Comparison of ENCODE assay signal across 9 cellular contexts in the genomic region with DNA sequence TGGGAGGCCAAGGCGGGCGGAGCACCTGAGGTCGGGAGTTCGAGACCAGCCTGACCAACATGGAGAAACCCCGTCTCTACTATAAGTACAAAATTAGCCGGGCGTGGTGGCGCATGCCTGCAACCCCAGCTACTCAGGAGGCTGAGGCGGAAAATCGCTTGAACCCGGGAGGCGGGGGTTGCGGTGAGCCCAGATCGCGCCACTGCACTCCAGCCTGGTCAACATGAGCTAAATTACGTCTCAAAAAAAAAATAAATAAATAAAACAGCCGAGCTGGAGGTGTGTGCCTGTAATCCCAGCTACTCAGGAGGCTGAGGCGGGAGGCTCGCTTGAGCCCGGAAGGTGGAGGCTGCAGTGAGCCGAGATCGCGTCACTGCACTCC. TPM values are rescaled to one million over a fixed set of nuclear protein-coding genes. Genes with fewer than 3 reads are reported as not detected.
DNase-seq lines count a peak whose midpoint lies in the region; ATAC-seq and TF ChIP-seq lines count a peak whose summit lies in the region.
"Not testable (repeated sequence)": the region's sequence is repeated elsewhere in the genome, so short reads cannot be mapped to it uniquely, and the experiment has no call there.
"Had no signal": no experiment of that assay in that cellular context is flagged by ENCODE, and none has a peak within 500 bp of the region (broad histone marks: within the 10 kb centered on the region; RNA-seq: fewer than 3 reads in every experiment).

No MANE protein-coding gene starts in this region.

- not testable (repeated sequence) for H2AFZ ChIP-seq in OCI-LY1 (ENCODE audit: low read length)

- not testable (repeated sequence) for H2BK120ac ChIP-seq in mesendoderm (ENCODE audit: low read depth, low read length)

- not testable (repeated sequence) for DNase-seq in GM06990 (ENCODE audit: extremely low read depth, insufficient read length); activated T-cell treated with anti-CD3 and anti-CD28 coated beads, Interleukin-2, amount 50 U/mL, for 24 hours; caudate nucleus (lab: John Stamatoyannopoulos, UW); glutamatergic neuron; mesendoderm; psoas muscle; type B pancreatic cell (ENCODE audit: extremely low spot score, unreplicated experiment)

- H3K27me3 ChIP-seq in GM06990 (replicated peaks; ENCODE audit: control insufficient read depth, insufficient read depth, low read length); OCI-LY1 (ENCODE audit: insufficient read depth, low read length); mesendoderm (ENCODE audit: insufficient read depth, low read length, poor library complexity); psoas muscle (ENCODE audit: insufficient read depth in 3 of 3, low read length in 2 of 3): not testable (repeated sequence)

- not testable (repeated sequence) for H3K18ac ChIP-seq in mesendoderm (ENCODE audit: low read length)

- not testable (repeated sequence) for H3K36me3 ChIP-seq in GM06990 (ENCODE audit: control insufficient read depth, insufficient read depth, low read length); OCI-LY1 (ENCODE audit: insufficient read depth, low read length); mesendoderm (ENCODE audit: control insufficient read depth, insufficient read depth, low read length); psoas muscle (ENCODE audit: insufficient read depth in 1 of 2, low read depth in 1 of 2)

- H3K56ac ChIP-seq in mesendoderm (ENCODE audit: low read length), result peak overlapping the region; percentile 52

- H2AK5ac ChIP-seq in mesendoderm (ENCODE audit: low read length), result not testable (repeated sequence)

- not testable (repeated sequence) for H2BK5ac ChIP-seq in mesendoderm (ENCODE audit: low read length)

- not testable (repeated sequence) for H3K9me3 ChIP-seq in OCI-LY1 (ENCODE audit: low read length); psoas muscle

- TF ChIP-seq CTCF in GM06990 (IDR thresholded peaks at IDR 0.05; ENCODE audit: insufficient read depth, low read length, poor library complexity, severe bottlenecking); OCI-LY1 (IDR thresholded peaks at IDR 0.05; ENCODE audit: low read length); glutamatergic neuron (IDR thresholded peaks at IDR 0.05; ENCODE audit: partially characterized antibody, unreplicated experiment); psoas muscle (IDR thresholded peaks at IDR 0.05); type B pancreatic cell (conservative IDR thresholded peaks at IDR 0.05): not testable (repeated sequence)

- not testable (repeated sequence) for H3K9me3 Mint-ChIP-seq in activated T-cell treated with anti-CD3 and anti-CD28 coated beads, Interleukin-2, amount 50 U/mL, for 24 hours; glutamatergic neuron (ENCODE audit: unreplicated experiment); type B pancreatic cell

- H3K27ac ChIP-seq in OCI-LY1 (ENCODE audit: low read depth, low read length, poor library complexity, severe bottlenecking) (peak overlapping the region; percentile 64), caudate nucleus (ENCODE audit: low read depth, low read length) (peak overlapping the region; percentile 87), mesendoderm (ENCODE audit: low read depth, low read length) (peak overlapping the region; percentile 69), psoas muscle (peak overlapping the region; percentile 91)

- not testable (repeated sequence) for H3K27me3 Mint-ChIP-seq in activated T-cell treated with anti-CD3 and anti-CD28 coated beads, Interleukin-2, amount 50 U/mL, for 24 hours; glutamatergic neuron (ENCODE audit: unreplicated experiment); type B pancreatic cell

- not testable (repeated sequence) for H3F3A ChIP-seq in OCI-LY1 (ENCODE audit: insufficient read depth, low read length)

- peaks cover 31% of the 10 kb centered on the region for H3K36me3 Mint-ChIP-seq in activated T-cell treated with anti-CD3 and anti-CD28 coated beads, Interleukin-2, amount 50 U/mL, for 24 hours (ENCODE audit: low read depth)
- not testable (repeated sequence) for H3K36me3 Mint-ChIP-seq in glutamatergic neuron (ENCODE audit: unreplicated experiment); type B pancreatic cell

- peak in 1 of 4 donors; percentile 20 for ATAC-seq in psoas muscle

- intact Hi-C loops in psoas muscle (cut with DNase I), result loop anchor here (5.0 kb wide), 2 partner anchors 136 to 141 kb away; partner anchors contain the start of gene ADCY9 (in 1 of the 2)

- H3K4me2 ChIP-seq in OCI-LY1 (ENCODE audit: low read length) (peak overlapping the region; percentile 59), mesendoderm (ENCODE audit: low read length) (peak overlapping the region; percentile 66)

- not testable (repeated sequence) for H3K4me1 ChIP-seq in OCI-LY1 (ENCODE audit: insufficient read depth, low read length, severe bottlenecking); mesendoderm (ENCODE audit: control insufficient read depth, low read depth, low read length); psoas muscle

- H3K79me1 ChIP-seq in mesendoderm (ENCODE audit: low read length), result not testable (repeated sequence)

- not testable (repeated sequence) for H4K20me1 ChIP-seq in OCI-LY1 (ENCODE audit: insufficient read depth, low read length)

- H3K9me2 ChIP-seq in OCI-LY1 (ENCODE audit: low read depth, low read length), result not testable (repeated sequence)

- not testable (repeated sequence) for H3K79me2 ChIP-seq in OCI-LY1 (ENCODE audit: insufficient read depth, low read length); mesendoderm (ENCODE audit: control insufficient read depth, insufficient read depth, low read length)

- not testable (repeated sequence) for H3K4ac ChIP-seq in mesendoderm (ENCODE audit: low read depth, low read length)

- not testable (repeated sequence) for H3K23ac ChIP-seq in mesendoderm (ENCODE audit: low read length)

- H3K4me1 Mint-ChIP-seq in activated T-cell treated with anti-CD3 and anti-CD28 coated beads, Interleukin-2, amount 50 U/mL, for 24 hours (ENCODE audit: low read depth); glutamatergic neuron (ENCODE audit: low read depth, unreplicated experiment); type B pancreatic cell (ENCODE audit: unreplicated experiment): not testable (repeated sequence)

- H3K4me3 Mint-ChIP-seq in activated T-cell treated with anti-CD3 and anti-CD28 coated beads, Interleukin-2, amount 50 U/mL, for 24 hours, result peak overlapping the region; percentile 96
- H3K4me3 Mint-ChIP-seq in glutamatergic neuron (ENCODE audit: unreplicated experiment), result peak overlapping the region; percentile 93
- peak overlapping the region; percentile 95 for H3K4me3 Mint-ChIP-seq in type B pancreatic cell

- H3K4me3 ChIP-seq in GM06990 (replicated peaks; ENCODE audit: low read depth, low read length), result peak overlapping the region; percentile 72
- peak overlapping the region; percentile 70 for H3K4me3 ChIP-seq in OCI-LY1 (ENCODE audit: low read depth, low read length, poor library complexity, severe bottlenecking)
- peak overlapping the region; percentile 22 for H3K4me3 ChIP-seq in mesendoderm (ENCODE audit: low read length)
- peak overlapping the region; percentile 71 for H3K4me3 ChIP-seq in psoas muscle

- H3K27ac Mint-ChIP-seq in activated T-cell treated with anti-CD3 and anti-CD28 coated beads, Interleukin-2, amount 50 U/mL, for 24 hours, result peak overlapping the region; percentile 99
- H3K27ac Mint-ChIP-seq in glutamatergic neuron (ENCODE audit: unreplicated experiment) (peak overlapping the region; percentile 94), type B pancreatic cell (peak overlapping the region; percentile 96)

- not testable (repeated sequence) for H4K8ac ChIP-seq in mesendoderm (ENCODE audit: low read depth, low read length)

- not testable (repeated sequence) for H2BK15ac ChIP-seq in mesendoderm (replicated peaks; ENCODE audit: low read depth)

- not testable (repeated sequence) for H4K5ac ChIP-seq in mesendoderm (ENCODE audit: low read length)

- WGBS in mesendoderm (ENCODE audit: extremely low coverage, insufficient coverage, low lambda C conversion rate), result no CpG with 5 or more reads among the region's 23 CpGs
- WGBS in psoas muscle, 3 donors, result 53 to 64% (median 59%) methylated on average over 20 to 23 of the region's 23 CpGs

- H3K9ac ChIP-seq in OCI-LY1 (ENCODE audit: low read length) (peak overlapping the region; percentile 74), mesendoderm (ENCODE audit: low read length) (peak overlapping the region; percentile 68)

RNA-seq across cellular contexts. Expression of gene SRL, which starts 11.1 kb away (rescaled TPM):
- total RNA-seq in glutamatergic neuron (ENCODE audit: unreplicated experiment), result 0.37 TPM
- 0.07 TPM for polyA plus RNA-seq in mesendoderm (2013, experiment 1 of 2)
- 0.06 TPM for polyA plus RNA-seq in mesendoderm (2013, experiment 2 of 2)
- total RNA-seq in psoas muscle, result 100 to 1,000 TPM; 305 to 552 (median 476) TPM
- polyA plus RNA-seq in psoas muscle, result 100 to 1,000 TPM; 196 to 276 (median 206) TPM
- 1.2 TPM in 1 of 2 replicates, not detected in the other for total RNA-seq in type B pancreatic cell (ENCODE audit: low replicate concordance)
- total RNA-seq: LHCN-M2 had no signal

RNA-seq across cellular contexts. Expression of gene TFAP4, which starts 19.8 kb away (rescaled TPM):
- total RNA-seq in glutamatergic neuron (ENCODE audit: unreplicated experiment) (13.0 TPM), psoas muscle (1 to 10 TPM; 3.8 to 5.7 (median 4.5) TPM), type B pancreatic cell (ENCODE audit: low replicate concordance) (11.8 and 27.0 TPM in 2 replicates)
- polyA plus RNA-seq in mesendoderm (2013, experiment 1 of 2), result 20.3 TPM
- 21.0 TPM for polyA plus RNA-seq in mesendoderm (2013, experiment 2 of 2)
- polyA plus RNA-seq in psoas muscle, result 1 to 10 TPM; 3.0 to 8.2 (median 7.0) TPM

Comparison
In these comparisons a context has a peak if more than half of its experiments do, and no peak if none do; other contexts are left out.
1. H3K4me3 ChIP-seq: peak in every context shown above with its lines; median percentile 72 in GM06990; 71 in psoas muscle; 70 in OCI-LY1; 22 in mesendoderm.
2. RNA of gene SRL, which starts 11.1 kb away (total RNA-seq): 305 to 552 TPM in psoas muscle; 1.2 TPM in type B pancreatic cell and 0.37 TPM in glutamatergic neuron (single experiment); every median in the first group is over 100 times any median in the second.
3. Peak in every context shown above with its lines, with median percentiles within 50 percentile points of each other: H3K27ac ChIP-seq, H3K27ac Mint-ChIP-seq and H3K4me3 Mint-ChIP-seq.